ENCODE assay signal across 7 cellular contexts in the genomic region with DNA sequence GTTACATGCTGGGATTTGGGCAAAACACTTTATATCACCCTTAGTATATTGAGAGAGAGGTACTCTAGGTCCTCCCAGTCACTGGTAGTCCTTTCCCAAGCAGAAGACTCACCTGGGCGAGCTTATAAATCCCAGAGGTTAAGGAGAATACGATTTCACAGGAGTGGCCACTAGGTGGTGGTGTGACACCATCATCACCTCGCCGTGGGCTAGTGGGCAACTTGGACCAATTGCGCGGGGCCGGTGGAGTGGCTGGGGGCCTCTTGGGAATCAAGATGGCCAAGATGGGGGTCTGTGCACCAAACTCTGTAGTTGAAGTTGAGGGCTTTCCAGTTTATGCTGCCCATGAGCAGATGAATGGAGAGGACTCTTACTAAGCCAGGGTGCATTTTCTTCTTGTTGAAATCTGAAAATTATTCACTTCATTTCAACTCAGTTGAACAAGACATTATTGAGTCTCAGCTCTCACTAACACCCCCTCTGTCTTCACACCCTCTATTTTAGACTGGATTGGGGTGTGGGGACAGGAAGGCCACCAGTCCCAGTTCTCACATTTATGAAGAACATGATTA. TPM values are rescaled to one million over a fixed set of nuclear protein-coding genes. Genes with fewer than 3 reads are reported as not detected.
DNase-seq lines count a peak whose midpoint lies in the region; ATAC-seq and TF ChIP-seq lines count a peak whose summit lies in the region.

No MANE protein-coding gene starts in this region.

- H3K4me1 Mint-ChIP-seq in naive B cell, result no peaks in the 10 kb centered on the region

- H3K4me3 Mint-ChIP-seq in naive B cell, result no peak overlapping the region

- peaks cover 0 to 8% (median 0%) of the 10 kb centered on the region in 7 donors for H3K9me3 Mint-ChIP-seq in naive B cell

- ATAC-seq in HG02885 (IDR thresholded peaks at IDR 0.05; ENCODE audit: poor library complexity, unreplicated experiment) (peak; percentile 57), naive B cell (ENCODE audit: low read depth in 2 of 2) (no peak)

- H3K27ac Mint-ChIP-seq in naive B cell, result no peak overlapping the region

- no peak overlapping the region for H3K4me3 ChIP-seq in epithelial cell of proximal tubule (ENCODE audit: low read depth, low read length)

- H3K36me3 Mint-ChIP-seq in naive B cell, result no peaks in the 10 kb centered on the region

- H3K27me3 Mint-ChIP-seq in naive B cell, result peaks cover 26 to 42% (median 35%) of the 10 kb centered on the region in 3 donors

- TF ChIP-seq CTCF in epithelial cell of proximal tubule (conservative IDR thresholded peaks at IDR 0.05; ENCODE audit: low read depth, low read length), result peak; percentile 61

- peak; percentile 20 for DNase-seq in EL
- DNase-seq in SW480 (ENCODE audit: low spot score), result peak; percentile 48
- no peak for DNase-seq in epithelial cell of proximal tubule (ENCODE audit: low read depth)
- DNase-seq in naive B cell, result peak; percentile 7
- no peak for DNase-seq in NCI-H2029 treated with DMSO at 0.1 percent for 48 hours (lab: John Stamatoyannopoulos, UW)
- DNase-seq in effector CD4-positive, alpha-beta T cell, result no peak

RNA-seq across cellular contexts. Expression of a gene that starts 38.2 kb away (rescaled TPM):
- not detected in 2 replicates for total RNA-seq in epithelial cell of proximal tubule
- polyA plus RNA-seq in naive B cell (ENCODE audit: low read depth in 6 of 6), result not detected

Comparison
In these comparisons a context has a peak if more than half of its experiments do, and no peak if none do; other contexts are left out.
1. DNase-seq: peak in EL (single experiment), SW480 (single experiment) and naive B cell (single experiment); none in epithelial cell of proximal tubule (single experiment), NCI-H2029 treated with DMSO at 0.1 percent for 48 hours (single experiment) and effector CD4-positive, alpha-beta T cell (single experiment).